1 cellular context compared by ENCODE assay signal in the genomic region with DNA sequence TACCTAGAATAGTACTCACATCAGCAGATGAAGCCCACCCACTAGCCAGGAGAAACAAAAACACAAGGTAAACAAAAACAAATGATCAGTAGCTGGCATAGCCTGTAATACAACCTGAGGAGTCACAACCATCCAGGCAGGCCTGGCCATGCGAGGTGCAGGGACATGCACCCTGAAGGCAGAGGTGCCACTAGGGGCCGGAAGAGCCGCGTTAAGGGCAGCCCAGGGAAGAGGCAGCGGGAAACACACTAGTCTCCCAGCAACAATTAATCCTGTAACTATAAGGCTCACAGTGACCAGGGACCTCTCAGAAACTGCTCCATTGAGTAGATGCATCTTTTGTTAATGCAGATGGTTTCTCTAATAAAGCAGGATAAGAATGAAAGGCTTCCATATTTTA.
TF ChIP-seq lines count a peak whose summit lies in the region.

No MANE protein-coding gene starts in this region.

TF ChIP-seq in K562, 482 proteins besides CTCF, POLR2A, EP300 and RAD21:
- no peak for TF ChIP-seq RCOR1 (IDR thresholded peaks at IDR 0.05; ENCODE audit: borderline replicate concordance in 1 of 2, low read depth in 2 of 2, low read length in 2 of 2)
- no peak for TF ChIP-seq KDM1A (IDR thresholded peaks at IDR 0.05)
- TF ChIP-seq HMBOX1 (IDR thresholded peaks at IDR 0.05): no peak
- no peak for TF ChIP-seq SMC3 (conservative IDR thresholded peaks at IDR 0.05; ENCODE audit: insufficient read depth, low read depth, low read length)
- TF ChIP-seq ZNF561 (CRISPR knock-in tag; conservative IDR thresholded peaks at IDR 0.05): no peak
- TF ChIP-seq, protein P1, sequence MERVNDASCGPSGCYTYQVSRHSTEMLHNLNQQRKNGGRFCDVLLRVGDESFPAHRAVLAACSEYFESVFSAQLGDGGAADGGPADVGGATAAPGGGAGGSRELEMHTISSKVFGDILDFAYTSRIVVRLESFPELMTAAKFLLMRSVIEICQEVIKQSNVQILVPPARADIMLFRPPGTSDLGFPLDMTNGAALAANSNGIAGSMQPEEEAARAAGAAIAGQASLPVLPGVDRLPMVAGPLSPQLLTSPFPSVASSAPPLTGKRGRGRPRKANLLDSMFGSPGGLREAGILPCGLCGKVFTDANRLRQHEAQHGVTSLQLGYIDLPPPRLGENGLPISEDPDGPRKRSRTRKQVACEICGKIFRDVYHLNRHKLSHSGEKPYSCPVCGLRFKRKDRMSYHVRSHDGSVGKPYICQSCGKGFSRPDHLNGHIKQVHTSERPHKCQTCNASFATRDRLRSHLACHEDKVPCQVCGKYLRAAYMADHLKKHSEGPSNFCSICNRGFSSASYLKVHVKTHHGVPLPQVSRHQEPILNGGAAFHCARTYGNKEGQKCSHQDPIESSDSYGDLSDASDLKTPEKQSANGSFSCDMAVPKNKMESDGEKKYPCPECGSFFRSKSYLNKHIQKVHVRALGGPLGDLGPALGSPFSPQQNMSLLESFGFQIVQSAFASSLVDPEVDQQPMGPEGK (CRISPR knock-in tag; IDR thresholded peaks at IDR 0.05; ENCODE audit: borderline replicate concordance): no peak
- TF ChIP-seq RB1 (IDR thresholded peaks at IDR 0.05; ENCODE audit: low read depth): no peak
- TF ChIP-seq CHCHD3 (CRISPR knock-in tag; IDR thresholded peaks at IDR 0.05): no peak
- TF ChIP-seq, protein P2, sequence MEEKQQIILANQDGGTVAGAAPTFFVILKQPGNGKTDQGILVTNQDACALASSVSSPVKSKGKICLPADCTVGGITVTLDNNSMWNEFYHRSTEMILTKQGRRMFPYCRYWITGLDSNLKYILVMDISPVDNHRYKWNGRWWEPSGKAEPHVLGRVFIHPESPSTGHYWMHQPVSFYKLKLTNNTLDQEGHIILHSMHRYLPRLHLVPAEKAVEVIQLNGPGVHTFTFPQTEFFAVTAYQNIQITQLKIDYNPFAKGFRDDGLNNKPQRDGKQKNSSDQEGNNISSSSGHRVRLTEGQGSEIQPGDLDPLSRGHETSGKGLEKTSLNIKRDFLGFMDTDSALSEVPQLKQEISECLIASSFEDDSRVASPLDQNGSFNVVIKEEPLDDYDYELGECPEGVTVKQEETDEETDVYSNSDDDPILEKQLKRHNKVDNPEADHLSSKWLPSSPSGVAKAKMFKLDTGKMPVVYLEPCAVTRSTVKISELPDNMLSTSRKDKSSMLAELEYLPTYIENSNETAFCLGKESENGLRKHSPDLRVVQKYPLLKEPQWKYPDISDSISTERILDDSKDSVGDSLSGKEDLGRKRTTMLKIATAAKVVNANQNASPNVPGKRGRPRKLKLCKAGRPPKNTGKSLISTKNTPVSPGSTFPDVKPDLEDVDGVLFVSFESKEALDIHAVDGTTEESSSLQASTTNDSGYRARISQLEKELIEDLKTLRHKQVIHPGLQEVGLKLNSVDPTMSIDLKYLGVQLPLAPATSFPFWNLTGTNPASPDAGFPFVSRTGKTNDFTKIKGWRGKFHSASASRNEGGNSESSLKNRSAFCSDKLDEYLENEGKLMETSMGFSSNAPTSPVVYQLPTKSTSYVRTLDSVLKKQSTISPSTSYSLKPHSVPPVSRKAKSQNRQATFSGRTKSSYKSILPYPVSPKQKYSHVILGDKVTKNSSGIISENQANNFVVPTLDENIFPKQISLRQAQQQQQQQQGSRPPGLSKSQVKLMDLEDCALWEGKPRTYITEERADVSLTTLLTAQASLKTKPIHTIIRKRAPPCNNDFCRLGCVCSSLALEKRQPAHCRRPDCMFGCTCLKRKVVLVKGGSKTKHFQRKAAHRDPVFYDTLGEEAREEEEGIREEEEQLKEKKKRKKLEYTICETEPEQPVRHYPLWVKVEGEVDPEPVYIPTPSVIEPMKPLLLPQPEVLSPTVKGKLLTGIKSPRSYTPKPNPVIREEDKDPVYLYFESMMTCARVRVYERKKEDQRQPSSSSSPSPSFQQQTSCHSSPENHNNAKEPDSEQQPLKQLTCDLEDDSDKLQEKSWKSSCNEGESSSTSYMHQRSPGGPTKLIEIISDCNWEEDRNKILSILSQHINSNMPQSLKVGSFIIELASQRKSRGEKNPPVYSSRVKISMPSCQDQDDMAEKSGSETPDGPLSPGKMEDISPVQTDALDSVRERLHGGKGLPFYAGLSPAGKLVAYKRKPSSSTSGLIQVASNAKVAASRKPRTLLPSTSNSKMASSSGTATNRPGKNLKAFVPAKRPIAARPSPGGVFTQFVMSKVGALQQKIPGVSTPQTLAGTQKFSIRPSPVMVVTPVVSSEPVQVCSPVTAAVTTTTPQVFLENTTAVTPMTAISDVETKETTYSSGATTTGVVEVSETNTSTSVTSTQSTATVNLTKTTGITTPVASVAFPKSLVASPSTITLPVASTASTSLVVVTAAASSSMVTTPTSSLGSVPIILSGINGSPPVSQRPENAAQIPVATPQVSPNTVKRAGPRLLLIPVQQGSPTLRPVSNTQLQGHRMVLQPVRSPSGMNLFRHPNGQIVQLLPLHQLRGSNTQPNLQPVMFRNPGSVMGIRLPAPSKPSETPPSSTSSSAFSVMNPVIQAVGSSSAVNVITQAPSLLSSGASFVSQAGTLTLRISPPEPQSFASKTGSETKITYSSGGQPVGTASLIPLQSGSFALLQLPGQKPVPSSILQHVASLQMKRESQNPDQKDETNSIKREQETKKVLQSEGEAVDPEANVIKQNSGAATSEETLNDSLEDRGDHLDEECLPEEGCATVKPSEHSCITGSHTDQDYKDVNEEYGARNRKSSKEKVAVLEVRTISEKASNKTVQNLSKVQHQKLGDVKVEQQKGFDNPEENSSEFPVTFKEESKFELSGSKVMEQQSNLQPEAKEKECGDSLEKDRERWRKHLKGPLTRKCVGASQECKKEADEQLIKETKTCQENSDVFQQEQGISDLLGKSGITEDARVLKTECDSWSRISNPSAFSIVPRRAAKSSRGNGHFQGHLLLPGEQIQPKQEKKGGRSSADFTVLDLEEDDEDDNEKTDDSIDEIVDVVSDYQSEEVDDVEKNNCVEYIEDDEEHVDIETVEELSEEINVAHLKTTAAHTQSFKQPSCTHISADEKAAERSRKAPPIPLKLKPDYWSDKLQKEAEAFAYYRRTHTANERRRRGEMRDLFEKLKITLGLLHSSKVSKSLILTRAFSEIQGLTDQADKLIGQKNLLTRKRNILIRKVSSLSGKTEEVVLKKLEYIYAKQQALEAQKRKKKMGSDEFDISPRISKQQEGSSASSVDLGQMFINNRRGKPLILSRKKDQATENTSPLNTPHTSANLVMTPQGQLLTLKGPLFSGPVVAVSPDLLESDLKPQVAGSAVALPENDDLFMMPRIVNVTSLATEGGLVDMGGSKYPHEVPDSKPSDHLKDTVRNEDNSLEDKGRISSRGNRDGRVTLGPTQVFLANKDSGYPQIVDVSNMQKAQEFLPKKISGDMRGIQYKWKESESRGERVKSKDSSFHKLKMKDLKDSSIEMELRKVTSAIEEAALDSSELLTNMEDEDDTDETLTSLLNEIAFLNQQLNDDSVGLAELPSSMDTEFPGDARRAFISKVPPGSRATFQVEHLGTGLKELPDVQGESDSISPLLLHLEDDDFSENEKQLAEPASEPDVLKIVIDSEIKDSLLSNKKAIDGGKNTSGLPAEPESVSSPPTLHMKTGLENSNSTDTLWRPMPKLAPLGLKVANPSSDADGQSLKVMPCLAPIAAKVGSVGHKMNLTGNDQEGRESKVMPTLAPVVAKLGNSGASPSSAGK (IDR thresholded peaks at IDR 0.05): no peak
- TF ChIP-seq, protein P3, sequence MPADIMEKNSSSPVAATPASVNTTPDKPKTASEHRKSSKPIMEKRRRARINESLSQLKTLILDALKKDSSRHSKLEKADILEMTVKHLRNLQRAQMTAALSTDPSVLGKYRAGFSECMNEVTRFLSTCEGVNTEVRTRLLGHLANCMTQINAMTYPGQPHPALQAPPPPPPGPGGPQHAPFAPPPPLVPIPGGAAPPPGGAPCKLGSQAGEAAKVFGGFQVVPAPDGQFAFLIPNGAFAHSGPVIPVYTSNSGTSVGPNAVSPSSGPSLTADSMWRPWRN (IDR thresholded peaks at IDR 0.05; ENCODE audit: low read depth): no peak
- TF ChIP-seq SNRNP70 (optimal IDR thresholded peaks at IDR 0.05; ENCODE audit: low read depth, low read length): no peak
- no peak for TF ChIP-seq TEAD1 (CRISPR knock-in tag; IDR thresholded peaks at IDR 0.05)
- TF ChIP-seq ZBED1 (IDR thresholded peaks at IDR 0.05): no peak
- TF ChIP-seq PHF8 (IDR thresholded peaks at IDR 0.05; ENCODE audit: borderline replicate concordance, low read length): no peak
TF ChIP-seq in K562: peak in this region for 0.
